Comparison of ENCODE assay signal across 17 cellular contexts in genomic region chr12:109988274-109988673, GRCh38.
"Had no signal": no experiment of that assay in that cellular context is flagged by ENCODE, and none has a peak within 500 bp of the region (broad histone marks: within the 10 kb centered on the region; RNA-seq: fewer than 3 reads in every experiment).

No MANE protein-coding gene starts in this region.

- H3K9me3 Mint-ChIP-seq: naive thymus-derived CD8-positive, alpha-beta T cell had no signal

- ATAC-seq: mucosa of descending colon; naive thymus-derived CD8-positive, alpha-beta T cell; psoas muscle; SK-N-SH treated with all-trans-retinoic acid at 6 μM for 48 hours had no signal

- H3K27me3 ChIP-seq: sigmoid colon, stomach had no signal

- H3K4me3 Mint-ChIP-seq: naive thymus-derived CD8-positive, alpha-beta T cell had no signal

- H3K27me3 Mint-ChIP-seq: naive thymus-derived CD8-positive, alpha-beta T cell had no signal

- H3K27ac ChIP-seq: psoas muscle, thoracic aorta had no signal

- DNase-seq: activated CD4-positive, alpha-beta T cell treated with anti-CD3 and anti-CD28 coated beads, Interleukin-2, amount 50 U/mL, for 1 hour; activated gamma-delta T cell treated with Interleukin-2 at 50 U/mL for 16 hours; central memory CD4-positive, alpha-beta T cell; cortex of kidney; effector memory CD4-positive, alpha-beta T cell; erythroblast; mucosa of descending colon; naive thymus-derived CD8-positive, alpha-beta T cell; nucleus accumbens; psoas muscle; SHP77; sigmoid colon; stimulated activated CD4-positive, alpha-beta T cell treated with anti-CD3 and anti-CD28 coated beads, Interleukin-2, amount 100 ng/mL, for 48 hours; stimulated activated CD8-positive, alpha-beta memory T cell treated with anti-CD3 and anti-CD28 coated beads, Interleukin-4, amount 100 ng/mL, for 48 hours; stomach had no signal
